ENCODE assay signal across 8 cellular contexts in genomic region chr1:84122780-84123382, GRCh38. TPM values are rescaled to one million over a fixed set of nuclear protein-coding genes. Genes with fewer than 3 reads are reported as not detected.
DNase-seq lines count a peak whose midpoint lies in the region; ATAC-seq and TF ChIP-seq lines count a peak whose summit lies in the region.

No MANE protein-coding gene starts in this region.

- H3K36me3 Mint-ChIP-seq in activated CD4-positive, alpha-beta memory T cell treated with anti-CD3 and anti-CD28 coated beads, Interleukin-2, amount 10 ng/mL, durations not matched to agents 7 days and 5 days (ENCODE audit: low read depth) = no peaks in the 10 kb centered on the region

- H3K4me1 ChIP-seq in esophagus muscularis mucosa = peaks cover 0 to 12% (median 3%) of the 10 kb centered on the region in 4 donors

- peaks cover 4% of the 10 kb centered on the region for H3K27me3 Mint-ChIP-seq in activated CD4-positive, alpha-beta memory T cell treated with anti-CD3 and anti-CD28 coated beads, Interleukin-2, amount 10 ng/mL, durations not matched to agents 7 days and 5 days

- no peak for TF ChIP-seq POLR2A in esophagus muscularis mucosa (IDR thresholded peaks at IDR 0.05; ENCODE audit: low read depth)

- no peak overlapping the region for H3K27ac ChIP-seq in esophagus muscularis mucosa (replicated peaks in 1 of 4)

- no peak overlapping the region for H3K4me3 ChIP-seq in esophagus muscularis mucosa

- intact Hi-C loops in esophagus muscularis mucosa (cut with DNase I) = loop anchor here (2.0 to 10.0 kb wide), 2 partner anchors 128 to 190 kb away; partner anchors contain the start of gene TTLL7

- no peak for TF ChIP-seq EP300 in esophagus muscularis mucosa (IDR thresholded peaks at IDR 0.05)

- no peaks in the 10 kb centered on the region for H3K9me3 ChIP-seq in esophagus muscularis mucosa

- peak; percentile 69 for ATAC-seq in HG02884 (IDR thresholded peaks at IDR 0.05; ENCODE audit: unreplicated experiment)

- no peak overlapping the region for H3K27ac Mint-ChIP-seq in activated CD4-positive, alpha-beta memory T cell treated with anti-CD3 and anti-CD28 coated beads, Interleukin-2, amount 10 ng/mL, durations not matched to agents 7 days and 5 days

- no peaks in the 10 kb centered on the region for H3K36me3 ChIP-seq in esophagus muscularis mucosa

- WGBS in esophagus muscularis mucosa = 9% methylated on average over 2 of the region's 2 CpGs

- CTCF ChIA-PET in activated CD4-positive, alpha-beta memory T cell treated with anti-CD3 and anti-CD28 coated beads, Interleukin-2, amount 10 ng/mL, durations not matched to agents 7 days and 5 days (lab: Charles Lee) = interaction anchor here (0.7 to 2.5 kb wide), 7 partner anchors 9 to 312 kb away, joined by 3 to 17 read pairs (median 5); no protein-coding TSS in a partner anchor

- no peak overlapping the region for H3K4me3 Mint-ChIP-seq in activated CD4-positive, alpha-beta memory T cell treated with anti-CD3 and anti-CD28 coated beads, Interleukin-2, amount 10 ng/mL, durations not matched to agents 7 days and 5 days

- no peaks in the 10 kb centered on the region for H3K27me3 ChIP-seq in esophagus muscularis mucosa

- POLR2A ChIA-PET in activated CD4-positive, alpha-beta memory T cell treated with anti-CD3 and anti-CD28 coated beads, Interleukin-2, amount 10 ng/mL, durations not matched to agents 7 days and 5 days (lab: Charles Lee) = interaction anchor here (1.0 kb wide), 1 partner anchor 311 kb away, joined by 3 read pairs; no protein-coding TSS in a partner anchor

- no peaks in the 10 kb centered on the region for H3K9me3 Mint-ChIP-seq in activated CD4-positive, alpha-beta memory T cell treated with anti-CD3 and anti-CD28 coated beads, Interleukin-2, amount 10 ng/mL, durations not matched to agents 7 days and 5 days

- DNase-seq in NCI-H2107 treated with DMSO at 0.1 percent for 48 hours (lab: John Stamatoyannopoulos, UW; ENCODE audit: unreplicated experiment) (peak; percentile 58), NCI-H2107 (lab: John Stamatoyannopoulos, UW) (no peak), NCI-H446 (lab: John Stamatoyannopoulos, UW) (peak; percentile 49 to 68), esophagus muscularis mucosa (ENCODE audit: extremely low spot score) (no peak), nucleus accumbens (lab: John Stamatoyannopoulos, UW) (peak in 43 of 56 donors; percentile 1 to 80 (median 20)), T1000 (lab: John Stamatoyannopoulos, UW) (no peak)
- peak; percentile 52 for DNase-seq in activated CD4-positive, alpha-beta memory T cell treated with anti-CD3 and anti-CD28 coated beads, Interleukin-2, amount 10 ng/mL, durations not matched to agents 7 days and 5 days

- no peaks in the 10 kb centered on the region for H3K4me1 Mint-ChIP-seq in activated CD4-positive, alpha-beta memory T cell treated with anti-CD3 and anti-CD28 coated beads, Interleukin-2, amount 10 ng/mL, durations not matched to agents 7 days and 5 days

- TF ChIP-seq CTCF in esophagus muscularis mucosa (IDR thresholded peaks at IDR 0.05) = peak; percentile 68 to 80 (median 71)

RNA-seq across cellular contexts. Expression of gene PRKACB, which starts 21.2 kb away (rescaled TPM):
- 10 to 100 TPM; 74.7 to 77.4 TPM for total RNA-seq in activated CD4-positive, alpha-beta memory T cell treated with anti-CD3 and anti-CD28 coated beads, Interleukin-2, amount 10 ng/mL, durations not matched to agents 7 days and 5 days
- 10 to 100 TPM; 44.4 to 59.4 (median 52.3) TPM for total RNA-seq in esophagus muscularis mucosa

Comparison
In these comparisons a context has a peak if more than half of its experiments do, and no peak if none do; other contexts are left out.
1. DNase-seq: peak in NCI-H2107 treated with DMSO at 0.1 percent for 48 hours (single experiment), NCI-H446 (2 of 2), activated CD4-positive, alpha-beta memory T cell treated with anti-CD3 and anti-CD28 coated beads, Interleukin-2, amount 10 ng/mL, durations not matched to agents 7 days and 5 days (single experiment) and nucleus accumbens (43 of 56); none in NCI-H2107 (single experiment), esophagus muscularis mucosa (single experiment) and T1000 (single experiment).